Comparison of ENCODE assay signal across 8 cellular contexts in genomic region chr18:25350561-25351201, GRCh38. TPM values are rescaled to one million over a fixed set of nuclear protein-coding genes. Genes with fewer than 3 reads are reported as not detected.
A peak's percentile ranks its signal among the peaks of the same experiment; 100 is the strongest.
DNase-seq lines count a peak whose midpoint lies in the region; ATAC-seq and TF ChIP-seq lines count a peak whose summit lies in the region.

No MANE protein-coding gene starts in this region.

- TF ChIP-seq CTCF in fibroblast of mammary gland (conservative IDR thresholded peaks at IDR 0.05; ENCODE audit: control insufficient read depth, insufficient read depth, low read depth, low read length), result no peak

- H3K27ac Mint-ChIP-seq in activated CD4-positive, alpha-beta memory T cell treated with anti-CD3 and anti-CD28 coated beads for 36 hours, result no peak overlapping the region
- H3K27ac Mint-ChIP-seq in naive B cell, result peak overlapping the region in 4 of 6 donors; percentile 72 to 97 (median 88)

- H3K4me3 ChIP-seq in fibroblast of mammary gland (ENCODE audit: control insufficient read depth, low read depth, low read length), result peak overlapping the region; percentile 79

- CTCF ChIA-PET in activated CD4-positive, alpha-beta memory T cell treated with anti-CD3 and anti-CD28 coated beads for 36 hours (lab: Charles Lee), result no interaction called here

- peaks cover 10% of the 10 kb centered on the region for H3K4me1 Mint-ChIP-seq in activated CD4-positive, alpha-beta memory T cell treated with anti-CD3 and anti-CD28 coated beads for 36 hours (ENCODE audit: low read depth)
- peaks cover 16 to 18% (median 17%) of the 10 kb centered on the region in 3 donors for H3K4me1 Mint-ChIP-seq in naive B cell

- peaks cover 45% of the 10 kb centered on the region for H3K27me3 Mint-ChIP-seq in activated CD4-positive, alpha-beta memory T cell treated with anti-CD3 and anti-CD28 coated beads for 36 hours
- H3K27me3 Mint-ChIP-seq in naive B cell, result peaks cover 42 to 46% (median 42%) of the 10 kb centered on the region in 3 donors

- peaks cover 1% of the 10 kb centered on the region for H3K36me3 Mint-ChIP-seq in activated CD4-positive, alpha-beta memory T cell treated with anti-CD3 and anti-CD28 coated beads for 36 hours
- peaks cover 0 to 8% of the 10 kb centered on the region in 2 donors for H3K36me3 Mint-ChIP-seq in naive B cell

- ATAC-seq in HG02870 (IDR thresholded peaks at IDR 0.05; ENCODE audit: unreplicated experiment) (peak; percentile 46), naive B cell (ENCODE audit: low read depth in 2 of 2) (peak; percentile 41 to 45)

- H3K4me3 Mint-ChIP-seq in activated CD4-positive, alpha-beta memory T cell treated with anti-CD3 and anti-CD28 coated beads for 36 hours, result peak overlapping the region; percentile 68
- peak overlapping the region; percentile 85 to 98 (median 94) for H3K4me3 Mint-ChIP-seq in naive B cell

- intact Hi-C loops in activated CD4-positive, alpha-beta memory T cell treated with anti-CD3 and anti-CD28 coated beads for 36 hours (cut with micrococcal nuclease), result no loop called here

- DNase-seq in NCI-H2081 (lab: John Stamatoyannopoulos, UW) (peak; percentile 33 to 35), NCI-H2081 treated with DMSO at 0.1 percent for 48 hours (lab: John Stamatoyannopoulos, UW) (no peak), fibroblast of mammary gland (ENCODE audit: low read depth) (peak; percentile 52), naive B cell (peak; percentile 48), MV-4-11 (lab: John Stamatoyannopoulos, UW) (no peak), COLO829 (ENCODE audit: low spot score) (no peak)
- DNase-seq in activated CD4-positive, alpha-beta memory T cell treated with anti-CD3 and anti-CD28 coated beads for 36 hours, result peak; percentile 12

- POLR2A ChIA-PET in activated CD4-positive, alpha-beta memory T cell treated with anti-CD3 and anti-CD28 coated beads for 36 hours (lab: Charles Lee), result interaction anchor here (0.7 kb wide), 1 partner anchor 10 kb away, joined by 3 read pairs; no protein-coding TSS in a partner anchor

- no peaks in the 10 kb centered on the region for H3K9me3 Mint-ChIP-seq in activated CD4-positive, alpha-beta memory T cell treated with anti-CD3 and anti-CD28 coated beads for 36 hours
- H3K9me3 Mint-ChIP-seq in naive B cell, result peaks cover 0 to 14% (median 0%) of the 10 kb centered on the region in 7 donors

RNA-seq across cellular contexts. Expression of gene ZNF521, which starts 1.3 kb away (rescaled TPM):
- total RNA-seq in activated CD4-positive, alpha-beta memory T cell treated with anti-CD3 and anti-CD28 coated beads for 36 hours, result not detected
- under 1 TPM in 3 of 6 donors, not detected in 3; 0.07 to 0.24 (median 0.11) TPM for polyA plus RNA-seq in naive B cell (ENCODE audit: low read depth in 6 of 6)

Comparison
In these comparisons a context has a peak if more than half of its experiments do, and no peak if none do; other contexts are left out.
1. DNase-seq: peak in NCI-H2081 (2 of 2), activated CD4-positive, alpha-beta memory T cell treated with anti-CD3 and anti-CD28 coated beads for 36 hours (single experiment), fibroblast of mammary gland (single experiment) and naive B cell (single experiment); none in NCI-H2081 treated with DMSO at 0.1 percent for 48 hours (single experiment), MV-4-11 (single experiment) and COLO829 (single experiment).